In genomic region chr12:109719123-109720022, GRCh38 we compare ENCODE assay signal across 9 cellular contexts. TPM values are rescaled to one million over a fixed set of nuclear protein-coding genes. Genes with fewer than 3 reads are reported as not detected.
DNase-seq lines count a peak whose midpoint lies in the region; ATAC-seq and TF ChIP-seq lines count a peak whose summit lies in the region.
"Had no signal": no experiment of that assay in that cellular context is flagged by ENCODE, and none has a peak within 500 bp of the region (broad histone marks: within the 10 kb centered on the region; RNA-seq: fewer than 3 reads in every experiment).

No MANE protein-coding gene starts in this region.

- ATAC-seq in Panc1 (peak; percentile 61), HG03565 (IDR thresholded peaks at IDR 0.05; ENCODE audit: unreplicated experiment) (no peak)

- no peaks in the 10 kb centered on the region for H3K36me3 ChIP-seq in Panc1 (ENCODE audit: control insufficient read depth, insufficient read depth, low read length)
- H3K36me3 ChIP-seq in fibroblast of lung (ENCODE audit: control insufficient read depth, insufficient read depth, low read length), result no peaks in the 10 kb centered on the region

- H4K20me1 ChIP-seq in fibroblast of lung (ENCODE audit: control insufficient read depth, extremely low read depth, insufficient read depth, low read length), result no peaks in the 10 kb centered on the region

- no peak overlapping the region for H2AFZ ChIP-seq in fibroblast of lung (ENCODE audit: low read length)

- no peak; the same call in 1 of the 2 replicates for TF ChIP-seq CTCF in Panc1 (IDR thresholded peaks at IDR 0.05)
- peak; percentile 3 to 29 for TF ChIP-seq CTCF in fibroblast of lung (conservative IDR thresholded peaks at IDR 0.05 in 1 of 2, IDR thresholded peaks at IDR 0.05 in 1 of 2; ENCODE audit: low read depth in 1 of 2, low read length in 2 of 2)

- no peak overlapping the region for H3K4me2 ChIP-seq in fibroblast of lung (ENCODE audit: extremely low read depth, insufficient read depth, low read length)

- no TSS peak for BruUV-seq in Panc1 (replicated peaks; lab: Mats Ljungman, UMichigan)

- H3K27me3 Mint-ChIP-seq in activated naive CD8-positive, alpha-beta T cell treated with anti-CD3 and anti-CD28 coated beads for 36 hours, result peaks cover 36% of the 10 kb centered on the region

- H3K9ac ChIP-seq in fibroblast of lung (ENCODE audit: insufficient read depth, low read length), result no peak overlapping the region

- in situ Hi-C loops in Panc1 (cut with HindIII; ENCODE audit: low pct_unique_long_range_greater_than_20kb, low sequenced_read_pairs), result no loop called here

- H3K9me3 Mint-ChIP-seq in activated naive CD8-positive, alpha-beta T cell treated with anti-CD3 and anti-CD28 coated beads for 36 hours, result no peaks in the 10 kb centered on the region
- H3K9me3 Mint-ChIP-seq: activated T-cell treated with anti-CD3 and anti-CD28 coated beads, Interleukin-2, amount 50 U/mL, for 24 hours had no signal

- H3K79me2 ChIP-seq in fibroblast of lung (ENCODE audit: control insufficient read depth, insufficient read depth, low read length), result no peaks in the 10 kb centered on the region

- no peak overlapping the region for H3K4me3 ChIP-seq in Panc1 (ENCODE audit: low read depth in 2 of 2, low read length in 2 of 2)
- H3K4me3 ChIP-seq in fibroblast of lung (replicated peaks in 1 of 4; ENCODE audit: control extremely low read depth in 1 of 4, insufficient read depth in 1 of 4, low read depth in 3 of 4, low read length in 4 of 4), result no peak overlapping the region

- CTCF ChIA-PET in Panc1 (lab: Charles Lee), result interaction anchor here (0.7 kb wide), 1 partner anchor 55 kb away, joined by 5 read pairs; no protein-coding TSS in a partner anchor

- no peaks in the 10 kb centered on the region for H3K36me3 Mint-ChIP-seq in activated naive CD8-positive, alpha-beta T cell treated with anti-CD3 and anti-CD28 coated beads for 36 hours

- H3K27me3 ChIP-seq in Panc1 (ENCODE audit: control insufficient read depth, insufficient read depth, low read length) (no peaks in the 10 kb centered on the region), fibroblast of lung (ENCODE audit: control insufficient read depth, insufficient read depth, low read length) (peaks cover 36% of the 10 kb centered on the region)

- H3K4me1 Mint-ChIP-seq in activated naive CD8-positive, alpha-beta T cell treated with anti-CD3 and anti-CD28 coated beads for 36 hours, result peaks cover 3% of the 10 kb centered on the region

- H3K4me1 ChIP-seq in Panc1 (ENCODE audit: control insufficient read depth, insufficient read depth, low read length) (peaks cover 22% of the 10 kb centered on the region), fibroblast of lung (ENCODE audit: control insufficient read depth, extremely low read depth, insufficient read depth, low read length) (no peaks in the 10 kb centered on the region)

- intact Hi-C loops in Panc1 (cut with micrococcal nuclease; ENCODE audit: unreplicated experiment), result loop anchor here (10.0 kb wide), 2 partner anchors 95 to 125 kb away; no protein-coding TSS in a partner anchor

- POLR2A ChIA-PET in Panc1 (lab: Charles Lee), result interaction anchor here (0.6 kb wide), 1 partner anchor 28 kb away, joined by 3 read pairs; no protein-coding TSS in a partner anchor

- H3K27ac ChIP-seq in Panc1 (ENCODE audit: low read length) (no peak overlapping the region), fibroblast of lung (ENCODE audit: insufficient read depth, low read length) (no peak overlapping the region)

- H3K9me3 ChIP-seq in Panc1 (ENCODE audit: control insufficient read depth, insufficient read depth, low read depth, low read length) (no peaks in the 10 kb centered on the region), fibroblast of lung (ENCODE audit: control insufficient read depth, insufficient read depth, low read depth, low read length) (no peaks in the 10 kb centered on the region)

- H3K27ac Mint-ChIP-seq in activated naive CD8-positive, alpha-beta T cell treated with anti-CD3 and anti-CD28 coated beads for 36 hours, result no peak overlapping the region
- H3K27ac Mint-ChIP-seq: activated T-cell treated with anti-CD3 and anti-CD28 coated beads, Interleukin-2, amount 50 U/mL, for 24 hours had no signal

- DNase-seq in NCI-H2227 (lab: John Stamatoyannopoulos, UW; ENCODE audit: unreplicated experiment) (peak; percentile 41), NCI-H2227 treated with DMSO at 0.1 percent for 48 hours (lab: John Stamatoyannopoulos, UW) (no peak), Panc1 (ENCODE audit: low read depth, low spot score) (no peak), fibroblast of lung (ENCODE audit: low read depth in 2 of 2) (no peak), retina (peak; percentile 72), NCI-H1930 (lab: John Stamatoyannopoulos, UW) (no peak)
- DNase-seq in activated naive CD8-positive, alpha-beta T cell treated with anti-CD3 and anti-CD28 coated beads for 36 hours, result no peak
- DNase-seq: activated T-cell treated with anti-CD3 and anti-CD28 coated beads, Interleukin-2, amount 50 U/mL, for 24 hours had no signal

- no peak overlapping the region for H3K4me3 Mint-ChIP-seq in activated naive CD8-positive, alpha-beta T cell treated with anti-CD3 and anti-CD28 coated beads for 36 hours
- H3K4me3 Mint-ChIP-seq: activated T-cell treated with anti-CD3 and anti-CD28 coated beads, Interleukin-2, amount 50 U/mL, for 24 hours had no signal

RNA-seq across cellular contexts. Expression of gene FAM222A, which starts 5.7 kb away (rescaled TPM):
- total RNA-seq in Panc1 (2021; ENCODE audit: unreplicated experiment), result 12.8 TPM
- polyA plus RNA-seq in Panc1 (2012; ENCODE audit: insufficient read length), result 12.2 TPM
- total RNA-seq in fibroblast of lung, result under 0.01 TPM in 1 of 2 replicates, not detected in the other
- 0.05 and 0.18 TPM in 2 replicates for polyA plus RNA-seq in fibroblast of lung
- polyA plus RNA-seq in fibroblast of lung (2012), result 0.07 and 0.29 TPM in 2 replicates
- polyA minus RNA-seq in fibroblast of lung (ENCODE audit: low replicate concordance), result not detected in 2 replicates
- 1 to 10 TPM; 1.1 to 1.8 TPM for total RNA-seq in activated naive CD8-positive, alpha-beta T cell treated with anti-CD3 and anti-CD28 coated beads for 36 hours

Comparison
In these comparisons a context has a peak if more than half of its experiments do, and no peak if none do; other contexts are left out.
1. DNase-seq: peak in NCI-H2227 (single experiment) and retina (single experiment); none in NCI-H2227 treated with DMSO at 0.1 percent for 48 hours (single experiment), Panc1 (single experiment), fibroblast of lung (0 of 2), activated naive CD8-positive, alpha-beta T cell treated with anti-CD3 and anti-CD28 coated beads for 36 hours (single experiment) and NCI-H1930 (0 of 2).